In genomic region chr2:61361068-61361467, GRCh38 we compare ENCODE assay signal across 25 cellular contexts.
DNase-seq lines count a peak whose midpoint lies in the region; ATAC-seq, FAIRE-seq and TF ChIP-seq lines count a peak whose summit lies in the region.
"Had no signal": no experiment of that assay in that cellular context is flagged by ENCODE, and none has a peak within 500 bp of the region (broad histone marks: within the 10 kb centered on the region; RNA-seq: fewer than 3 reads in every experiment).

No MANE protein-coding gene starts in this region.

- no peaks in the 10 kb centered on the region for H3K9me3 Mint-ChIP-seq in WTC11
- H3K9me3 Mint-ChIP-seq: CD4-positive, alpha-beta memory T cell; CD8-positive, alpha-beta memory T cell had no signal

- H3K4me3 ChIP-seq in HepG2 (replicated peaks in 1 of 3; ENCODE audit: insufficient read depth in 1 of 3, low read depth in 2 of 3, low read length in 3 of 3) = no peak overlapping the region
- H3K4me3 ChIP-seq in right lobe of liver = no peak overlapping the region
- H3K4me3 ChIP-seq in K562 = no peak overlapping the region
- H3K4me3 ChIP-seq: BLaER1, GM12878 had no signal

- FAIRE-seq in HepG2 (lab: Jason Lieb, UNC) (no peak), K562 (lab: Jason Lieb, UNC) (no peak)
- FAIRE-seq: A204.1 had no signal

- H3K9me3 ChIP-seq in HepG2 (ENCODE audit: low read length) (no peaks in the 10 kb centered on the region), right lobe of liver (no peaks in the 10 kb centered on the region), K562 (replicated peaks; ENCODE audit: control insufficient read depth, insufficient read depth, low read depth, low read length) (no peaks in the 10 kb centered on the region; the same call in 1 of the 2 replicates)
- H3K9me3 ChIP-seq: BE2C had no signal

- no peaks in the 10 kb centered on the region for H3K9me1 ChIP-seq in K562 (ENCODE audit: control insufficient read depth, insufficient read depth, low read length)

- TF ChIP-seq POLR2A in HepG2 (IDR thresholded peaks at IDR 0.05; ENCODE audit: insufficient read depth in 1 of 2, low read depth in 2 of 2, low read length in 2 of 2) (no peak), right lobe of liver (IDR thresholded peaks at IDR 0.05) (no peak), K562 (conservative IDR thresholded peaks at IDR 0.05) (no peak)

- H3K36me3 ChIP-seq in HepG2 (replicated peaks in 1 of 2; ENCODE audit: control insufficient read depth in 1 of 2, insufficient read depth in 2 of 2, low read length in 2 of 2) (peaks cover 8 to 18% of the 10 kb centered on the region in 2 experiments; a peak in 4 of 5 replicates), right lobe of liver (peaks cover 0 to 5% (median 0%) of the 10 kb centered on the region in 4 donors), K562 (ENCODE audit: control insufficient read depth, insufficient read depth, low read length) (peaks cover 30% of the 10 kb centered on the region; the same call in 2 of the 3 replicates)
- H3K36me3 ChIP-seq: BE2C had no signal

- POLR2A ChIA-PET in HepG2 (lab: Yijun Ruan, JAX) (no interaction called here), WTC11 (lab: Charles Lee) (no interaction called here), K562 (lab: Yijun Ruan, JAX) (interaction anchor here (1.0 kb wide), 1 partner anchor 19 kb away, joined by 3 read pairs; no protein-coding TSS in a partner anchor)

- peaks cover 27% of the 10 kb centered on the region for H3K36me3 Mint-ChIP-seq in WTC11

- BruUV-seq in HepG2 (replicated peaks; lab: Mats Ljungman, UMichigan) = no TSS peak
- no TSS peak for BruUV-seq in K562 (replicated peaks; lab: Mats Ljungman, UMichigan)

- WGBS in HepG2 (ENCODE audit: low lambda C conversion rate) = 85% methylated on average over 1 of the region's 1 CpG
- WGBS in right lobe of liver (ENCODE audit: insufficient coverage, low coverage, low lambda C conversion rate, missing lambda C conversion rate) = 88% methylated on average over 1 of the region's 1 CpG
- 100% methylated on average over 1 of the region's 1 CpG for WGBS in K562 (ENCODE audit: insufficient coverage, low coverage, missing lambda C conversion rate)

- TF ChIP-seq RAD21 in HepG2 (CRISPR knock-in tag; IDR thresholded peaks at IDR 0.05) (no peak), K562 (CRISPR knock-in tag; conservative IDR thresholded peaks at IDR 0.05 in 1 of 2, IDR thresholded peaks at IDR 0.05 in 1 of 2) (no peak)

- no peak for DNase-seq in HepG2 (ENCODE audit: low spot score)
- no peak for DNase-seq in right lobe of liver
- DNase-seq in WTC11 (ENCODE audit: low spot score) = no peak
- no peak for DNase-seq in K562 (ENCODE audit: extremely low read depth in 1 of 4, low spot score in 3 of 4)
- DNase-seq in GM19240 (ENCODE audit: insufficient read length, low spot score) = no peak
- no peak for DNase-seq in left cardiac atrium
- DNase-seq: 8988T; ACHN; BE2C; C1 segment of cervical spinal cord; CD4-positive, alpha-beta memory T cell; CD8-positive, alpha-beta memory T cell; COR-L47; DMS 273 treated with DMSO at 0.1 percent for 48 hours; DMS153; DMS53; DMS79; DND-41; EL; GDM1 had no signal

- H3K4me1 Mint-ChIP-seq in WTC11 = peaks cover 8% of the 10 kb centered on the region; the same call in 1 of the 2 replicates

- H3K4me2 ChIP-seq in HepG2 (ENCODE audit: low read depth, low read length) (no peak overlapping the region), K562 (ENCODE audit: insufficient read depth, low read length) (no peak overlapping the region)
- H3K4me2 ChIP-seq: BLaER1 had no signal

- TF ChIP-seq CTCF in HepG2 (CRISPR knock-in tag; IDR thresholded peaks at IDR 0.05) (no peak), right lobe of liver (IDR thresholded peaks at IDR 0.05) (no peak), WTC11 (IDR thresholded peaks at IDR 0.05) (no peak), K562 (IDR thresholded peaks at IDR 0.05 in 2 of 3, conservative IDR thresholded peaks at IDR 0.05 in 1 of 3; ENCODE audit: insufficient read depth in 2 of 3, low read depth in 1 of 3, low read length in 3 of 3) (no peak)

- no peak overlapping the region for H3K27ac ChIP-seq in HepG2 (ENCODE audit: extremely low read length, insufficient read depth, low read length)
- no peak overlapping the region for H3K27ac ChIP-seq in right lobe of liver
- H3K27ac ChIP-seq in K562 (ENCODE audit: extremely low read depth, low read depth, low read length) = no peak overlapping the region
- H3K27ac ChIP-seq: BLaER1 had no signal

- H3K27me3 ChIP-seq in HepG2 (ENCODE audit: control insufficient read depth in 1 of 2, insufficient read depth in 2 of 2, low read length in 2 of 2) (no peaks in the 10 kb centered on the region), right lobe of liver (no peaks in the 10 kb centered on the region), K562 (ENCODE audit: control insufficient read depth in 2 of 2, insufficient read depth in 2 of 2, low read length in 2 of 2) (no peaks in the 10 kb centered on the region)
- H3K27me3 ChIP-seq: BE2C, BLaER1 had no signal

- H2AFZ ChIP-seq in HepG2 (ENCODE audit: low read length) = no peak overlapping the region
- H2AFZ ChIP-seq in K562 (ENCODE audit: low read depth, low read length) = no peak overlapping the region

- no peak overlapping the region for H3K27ac Mint-ChIP-seq in WTC11
- H3K27ac Mint-ChIP-seq: CD4-positive, CD25-positive, alpha-beta regulatory T cell had no signal

- in situ Hi-C loops in HepG2 (cut with HindIII; ENCODE audit: extremely low pct_ligation_motif_present, low pct_unique_long_range_greater_than_20kb) (no loop called here), K562 (cut with MboI) (no loop called here)

- TF ChIP-seq EP300 in HepG2 (IDR thresholded peaks at IDR 0.05; ENCODE audit: low read depth in 2 of 2, low read length in 2 of 2) = no peak
- TF ChIP-seq EP300 in HepG2 (CRISPR knock-in tag; IDR thresholded peaks at IDR 0.05; ENCODE audit: borderline replicate concordance) = no peak
- no peak for TF ChIP-seq EP300 in K562 (IDR thresholded peaks at IDR 0.05; ENCODE audit: low read length)

- H4K20me1 ChIP-seq in HepG2 (ENCODE audit: insufficient read depth, low read length) (0 out of 2 replicates have a peak, but pooled peaks cover 5% of the 10 kb centered on the region), K562 (replicated peaks; ENCODE audit: control insufficient read depth, insufficient read depth, low read length) (no peaks in the 10 kb centered on the region)

- H3K79me2 ChIP-seq in HepG2 (ENCODE audit: insufficient read depth, low read length) = peaks cover 42% of the 10 kb centered on the region
- H3K79me2 ChIP-seq in K562 (ENCODE audit: control insufficient read depth, insufficient read depth, low read length) = peaks cover 79% of the 10 kb centered on the region

- H3K9ac ChIP-seq in HepG2 (ENCODE audit: insufficient read depth, low read depth, low read length) = no peak overlapping the region
- H3K9ac ChIP-seq in K562 (ENCODE audit: insufficient read depth in 1 of 2, low read depth in 2 of 2, low read length in 2 of 2) = no peak overlapping the region
- H3K9ac ChIP-seq: BLaER1 had no signal

- H3K4me1 ChIP-seq in HepG2 (ENCODE audit: insufficient read depth, low read length) (peaks cover 18% of the 10 kb centered on the region), right lobe of liver (peaks cover 0 to 21% (median 5%) of the 10 kb centered on the region in 4 donors), K562 (replicated peaks in 1 of 2; ENCODE audit: control insufficient read depth in 2 of 2, insufficient read depth in 2 of 2, low read length in 2 of 2) (no peaks in the 10 kb centered on the region; a peak in 2 of 5 replicates)
- H3K4me1 ChIP-seq: BE2C had no signal

- H3K27me3 Mint-ChIP-seq in WTC11 (ENCODE audit: low read depth) = no peaks in the 10 kb centered on the region
- H3K27me3 Mint-ChIP-seq: CD4-positive, alpha-beta memory T cell; CD4-positive, CD25-positive, alpha-beta regulatory T cell; CD8-positive, alpha-beta memory T cell had no signal

- CTCF ChIA-PET in HepG2 (lab: Yijun Ruan, JAX; ENCODE audit: low intra/inter-chr PET ratio, low total read pairs) = no interaction called here
- CTCF ChIA-PET in WTC11 (lab: Charles Lee) = no interaction called here
- CTCF ChIA-PET in K562 (lab: Yijun Ruan, JAX; ENCODE audit: low intra/inter-chr PET ratio) = no interaction called here

- ATAC-seq in HepG2 = no peak
- no peak for ATAC-seq in right lobe of liver
- no peak for ATAC-seq in WTC11
- ATAC-seq in K562 = no peak
- no peak for ATAC-seq in left cardiac atrium
- ATAC-seq: GM12878 had no signal

- intact Hi-C loops in HepG2 (cut with micrococcal nuclease; ENCODE audit: unreplicated experiment) = no loop called here
- intact Hi-C loops in right lobe of liver (cut with DNase I) = no loop called here
- intact Hi-C loops in K562 (cut with micrococcal nuclease) = no loop called here
- intact Hi-C loops in left cardiac atrium (cut with DNase I) = no loop called here

- H3K4me3 Mint-ChIP-seq in WTC11 = no peak overlapping the region
- H3K4me3 Mint-ChIP-seq: CD14-positive monocyte; CD4-positive, CD25-positive, alpha-beta regulatory T cell; CD8-positive, alpha-beta memory T cell had no signal

TF ChIP-seq in HepG2, 621 proteins besides CTCF, POLR2A, EP300 and RAD21 (continues in another document):
- TF ChIP-seq MATR3 (CRISPR knock-in tag; IDR thresholded peaks at IDR 0.05) (no peak), CBX2 (IDR thresholded peaks at IDR 0.05; ENCODE audit: low read depth, low read length) (no peak), CBX2 (CRISPR knock-in tag; IDR thresholded peaks at IDR 0.05; ENCODE audit: low read depth) (no peak)

TF ChIP-seq in WTC11, 78 proteins besides CTCF, POLR2A, EP300 and RAD21:
- TF ChIP-seq ZNF121 (CRISPR knock-in tag; IDR thresholded peaks at IDR 0.05) = 0 out of 2 replicates have a peak, but pooled peaks have one; percentile 66
- no peak for TF ChIP-seq SOX15 (CRISPR knock-in tag; IDR thresholded peaks at IDR 0.05)
- TF ChIP-seq, protein P1, sequence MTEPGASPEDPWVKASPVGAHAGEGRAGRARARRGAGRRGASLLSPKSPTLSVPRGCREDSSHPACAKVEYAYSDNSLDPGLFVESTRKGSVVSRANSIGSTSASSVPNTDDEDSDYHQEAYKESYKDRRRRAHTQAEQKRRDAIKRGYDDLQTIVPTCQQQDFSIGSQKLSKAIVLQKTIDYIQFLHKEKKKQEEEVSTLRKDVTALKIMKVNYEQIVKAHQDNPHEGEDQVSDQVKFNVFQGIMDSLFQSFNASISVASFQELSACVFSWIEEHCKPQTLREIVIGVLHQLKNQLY (CRISPR knock-in tag; IDR thresholded peaks at IDR 0.05) = no peak

TF ChIP-seq in K562, 482 proteins besides CTCF, POLR2A, EP300 and RAD21:
- TF ChIP-seq ZNF121 (CRISPR knock-in tag; conservative IDR thresholded peaks at IDR 0.05) = peak; percentile 67
- peak; percentile 51 for TF ChIP-seq RBM25 (IDR thresholded peaks at IDR 0.05; ENCODE audit: low read depth, low read length, severe bottlenecking)
- no peak for TF ChIP-seq POU5F1 (IDR thresholded peaks at IDR 0.05; ENCODE audit: borderline replicate concordance, low read depth, low read length, partially characterized antibody)
- no peak for TF ChIP-seq BDP1 (IDR thresholded peaks at IDR 0.05; ENCODE audit: insufficient read depth, insufficient read length)

Comparison
In these comparisons a context has a peak if more than half of its experiments do, and no peak if none do; other contexts are left out.
1. Of the 241 proteins assayed by ChIP-seq in both HepG2 and K562: peak only in HepG2: none; only in K562: none; in both: ZNF121; in neither: 240.